Comparison of ENCODE assay signal across 1 cellular context in the genomic region with DNA sequence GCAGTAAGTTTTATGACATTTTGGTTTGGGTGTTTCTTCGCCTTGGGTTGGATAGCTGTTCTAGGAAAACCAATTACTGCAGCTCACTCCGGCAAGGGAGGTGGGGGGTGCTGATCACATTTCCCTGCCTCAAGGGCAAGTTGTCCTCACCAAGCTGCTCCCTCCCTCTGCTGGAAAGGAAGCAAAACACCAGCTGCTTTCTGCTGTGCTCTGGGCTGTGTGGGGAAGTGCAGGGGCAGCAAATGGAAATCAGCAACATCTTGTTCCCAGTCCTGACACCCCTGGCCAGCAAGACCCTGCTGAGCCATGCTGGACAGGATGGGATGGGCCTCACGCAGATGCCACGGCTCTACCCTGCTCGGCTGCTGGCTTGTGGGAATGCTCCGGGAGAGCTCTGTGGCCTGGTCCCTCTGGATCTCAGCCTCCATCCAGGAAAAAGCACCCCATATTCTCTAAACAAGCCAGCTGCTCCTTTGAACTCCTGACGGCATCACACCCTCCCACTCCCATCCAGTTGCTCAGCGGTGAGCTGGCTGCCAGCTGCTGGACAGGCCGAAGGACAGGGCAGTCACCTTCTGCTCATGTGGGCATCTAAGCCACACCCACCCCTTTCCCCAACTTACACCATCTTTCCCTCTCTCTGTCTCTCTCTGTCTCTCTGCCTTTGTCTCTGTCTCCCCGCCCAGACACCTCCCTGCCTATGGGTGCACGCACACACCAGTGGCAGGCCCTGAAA.
A peak's percentile ranks its signal among the peaks of the same experiment; 100 is the strongest.
TF ChIP-seq lines count a peak whose summit lies in the region.

No MANE protein-coding gene starts in this region.

TF ChIP-seq in HepG2, 621 proteins besides CTCF, POLR2A, EP300 and RAD21 (continued from another document and continues in another):
- TF ChIP-seq ZNF710 (CRISPR knock-in tag; IDR thresholded peaks at IDR 0.05; ENCODE audit: borderline replicate concordance) (peak; percentile 22; the same call in 1 of the 2 replicates), HIVEP1 (CRISPR knock-in tag; IDR thresholded peaks at IDR 0.05) (no peak), STAG1 (CRISPR knock-in tag; IDR thresholded peaks at IDR 0.05) (peak; percentile 76), ZHX2 (IDR thresholded peaks at IDR 0.05; ENCODE audit: low read depth) (no peak), ZHX2 (CRISPR knock-in tag; IDR thresholded peaks at IDR 0.05; ENCODE audit: borderline replicate concordance) (no peak), U2AF1 (optimal IDR thresholded peaks at IDR 0.05; ENCODE audit: low read depth, low read length) (no peak), SMC3 (IDR thresholded peaks at IDR 0.05; ENCODE audit: low read length) (peak; percentile 68), SNAPC2 (CRISPR knock-in tag; IDR thresholded peaks at IDR 0.05) (no peak), PATZ1 (CRISPR knock-in tag; IDR thresholded peaks at IDR 0.05) (no peak), ZNF281 (CRISPR knock-in tag; IDR thresholded peaks at IDR 0.05; ENCODE audit: borderline replicate concordance) (peak; percentile 7; the same call in 1 of the 2 replicates), ZNF512B (CRISPR knock-in tag; IDR thresholded peaks at IDR 0.05; ENCODE audit: borderline replicate concordance) (no peak), RXRB (CRISPR knock-in tag; IDR thresholded peaks at IDR 0.05; ENCODE audit: borderline replicate concordance) (no peak), ZNF329 (CRISPR knock-in tag; IDR thresholded peaks at IDR 0.05; ENCODE audit: low read depth) (0 out of 2 replicates have a peak, but pooled peaks have one; percentile 29), SNAPC4 (CRISPR knock-in tag; IDR thresholded peaks at IDR 0.05) (no peak), ZNF382 (CRISPR knock-in tag; IDR thresholded peaks at IDR 0.05; ENCODE audit: borderline replicate concordance) (no peak), ZNF7 (CRISPR knock-in tag; IDR thresholded peaks at IDR 0.05) (no peak), ZNF275 (CRISPR knock-in tag; IDR thresholded peaks at IDR 0.05; ENCODE audit: borderline replicate concordance) (no peak), TAF15 (IDR thresholded peaks at IDR 0.05; ENCODE audit: low read depth, low read length, poor library complexity, severe bottlenecking) (no peak), ZNF747 (CRISPR knock-in tag; IDR thresholded peaks at IDR 0.05; ENCODE audit: borderline replicate concordance) (no peak), NFRKB (IDR thresholded peaks at IDR 0.05) (no peak), CEBPG (CRISPR knock-in tag; IDR thresholded peaks at IDR 0.05) (no peak), ZNF713 (CRISPR knock-in tag; IDR thresholded peaks at IDR 0.05) (0 out of 2 replicates have a peak, but pooled peaks have one; percentile 34), CREM (IDR thresholded peaks at IDR 0.05) (no peak), CREM (CRISPR knock-in tag; IDR thresholded peaks at IDR 0.05) (no peak), TERF1 (CRISPR knock-in tag; IDR thresholded peaks at IDR 0.05) (no peak)
